Comparison of ENCODE assay signal across 14 cellular contexts in the genomic region with DNA sequence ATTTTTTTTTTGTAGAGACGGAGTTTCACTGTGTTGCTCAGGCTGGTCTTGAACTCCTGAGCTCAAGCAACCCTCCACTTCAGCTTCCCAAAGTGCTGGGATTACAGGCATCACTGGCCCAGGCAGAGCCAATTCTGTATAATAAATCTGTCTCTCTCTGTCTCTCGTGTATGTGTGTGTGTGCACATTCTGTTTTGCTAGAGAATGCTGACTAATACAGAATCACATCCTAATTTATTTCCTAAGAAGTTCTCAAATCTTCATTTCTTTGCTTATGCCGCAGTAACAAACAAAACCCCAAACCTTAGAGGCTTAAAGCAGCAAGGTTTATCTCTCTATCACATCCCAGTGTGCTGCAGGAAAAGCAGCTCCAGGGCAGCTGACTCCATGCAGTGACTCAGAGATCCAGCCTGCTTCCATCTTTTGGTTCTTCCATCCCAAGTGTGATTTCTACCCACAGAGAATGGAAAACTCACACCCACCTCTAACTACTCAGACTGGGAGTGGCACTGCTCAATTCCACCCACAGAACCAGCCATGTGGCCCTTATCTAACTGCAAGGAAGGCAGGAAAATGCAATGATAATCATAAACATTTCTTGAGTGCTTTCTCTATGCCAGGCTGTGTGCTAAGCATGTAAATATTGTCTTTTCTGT. TPM values are rescaled to one million over a fixed set of nuclear protein-coding genes. Genes with fewer than 3 reads are reported as not detected.
DNase-seq lines count a peak whose midpoint lies in the region; ATAC-seq, FAIRE-seq and TF ChIP-seq lines count a peak whose summit lies in the region.
"Had no signal": no experiment of that assay in that cellular context is flagged by ENCODE, and none has a peak within 500 bp of the region (broad histone marks: within the 10 kb centered on the region; RNA-seq: fewer than 3 reads in every experiment).

No MANE protein-coding gene starts in this region.

- no peak for ATAC-seq in GM19467 (IDR thresholded peaks at IDR 0.05; ENCODE audit: unreplicated experiment)
- ATAC-seq: GM12878 had no signal

- FAIRE-seq in HTR-8/SVneo (lab: Jason Lieb, UNC), result no peak
- FAIRE-seq: GM12878 had no signal

- TF ChIP-seq CTCF in dorsolateral prefrontal cortex (IDR thresholded peaks at IDR 0.05 in 54 of 56, conservative IDR thresholded peaks at IDR 0.05 in 2 of 56; ENCODE audit: low read depth in 1 of 56, partially characterized antibody in 56 of 56), result no peak

- peaks cover 3% of the 10 kb centered on the region for H3K4me1 Mint-ChIP-seq in activated naive CD4-positive, alpha-beta T cell treated with anti-CD3 and anti-CD28 coated beads, Interleukin-2, amount 10 ng/mL, durations not matched to agents 7 days and 5 days
- H3K4me1 Mint-ChIP-seq: activated B cell treated with CpG ODN at 0.5 μM for 24 hours had no signal

- peaks cover 5% of the 10 kb centered on the region; the same call in 1 of the 2 replicates for H3K36me3 ChIP-seq in ACC112 (ENCODE audit: insufficient read depth, low read length)
- H3K36me3 ChIP-seq: ovary, uterus had no signal

- no peaks in the 10 kb centered on the region for H3K79me2 ChIP-seq in ACC112 (ENCODE audit: control insufficient read depth, insufficient read depth, low read length, unreplicated experiment)

- H3K4me3 ChIP-seq in ACC112 (ENCODE audit: low read depth, low read length), result 0 out of 2 replicates have a peak overlapping the region, but pooled peaks have one; percentile 1
- no peak overlapping the region for H3K4me3 ChIP-seq in dorsolateral prefrontal cortex
- H3K4me3 ChIP-seq: GM12878, ovary, uterus had no signal

- H3K4me3 Mint-ChIP-seq in activated naive CD4-positive, alpha-beta T cell treated with anti-CD3 and anti-CD28 coated beads, Interleukin-2, amount 10 ng/mL, durations not matched to agents 7 days and 5 days, result no peak overlapping the region
- H3K4me3 Mint-ChIP-seq: activated B cell treated with CpG ODN at 0.5 μM for 24 hours had no signal

- peaks cover 4% of the 10 kb centered on the region for H3K36me3 Mint-ChIP-seq in activated naive CD4-positive, alpha-beta T cell treated with anti-CD3 and anti-CD28 coated beads, Interleukin-2, amount 10 ng/mL, durations not matched to agents 7 days and 5 days

- no peaks in the 10 kb centered on the region for H3K27me3 ChIP-seq in ACC112 (ENCODE audit: insufficient read depth, low read length)
- H3K27me3 ChIP-seq in dorsolateral prefrontal cortex, result no peaks in the 10 kb centered on the region
- H3K27me3 ChIP-seq: ovary, uterus had no signal

- H3K27ac ChIP-seq in ACC112 (ENCODE audit: low read depth, low read length) (peak overlapping the region; percentile 98), dorsolateral prefrontal cortex (peak overlapping the region in 50 of 59 donors; percentile 2 to 85 (median 66))
- H3K27ac ChIP-seq: ovary had no signal

- peaks cover 32% of the 10 kb centered on the region for H3K4me1 ChIP-seq in ACC112 (ENCODE audit: control insufficient read depth, insufficient read depth, low read length, unreplicated experiment)
- H3K4me1 ChIP-seq: uterus had no signal

- no peak overlapping the region for H3K27ac Mint-ChIP-seq in activated naive CD4-positive, alpha-beta T cell treated with anti-CD3 and anti-CD28 coated beads, Interleukin-2, amount 10 ng/mL, durations not matched to agents 7 days and 5 days
- H3K27ac Mint-ChIP-seq: activated B cell treated with CpG ODN at 0.5 μM for 24 hours had no signal

- DNase-seq in OCI-M1 (lab: John Stamatoyannopoulos, UW), result peak; percentile 7
- peak in 4 of 10 donors; percentile 28 to 63 (median 56) for DNase-seq in dorsolateral prefrontal cortex
- DNase-seq in occipital lobe (lab: John Stamatoyannopoulos, UW), result peak; percentile 63
- no peak for DNase-seq in HTR-8/SVneo (ENCODE audit: insufficient read length, low spot score)
- DNase-seq in NK-92 treated with Interleukin-12 subunit alpha and Interleukin-12 subunit beta, amount 100 ng/mL, for 24 hours (lab: John Stamatoyannopoulos, UW), result no peak
- DNase-seq in activated naive CD4-positive, alpha-beta T cell treated with anti-CD3 and anti-CD28 coated beads, Interleukin-2, amount 10 ng/mL, durations not matched to agents 7 days and 5 days, result no peak
- DNase-seq: activated B cell treated with CpG ODN at 0.5 μM for 24 hours, mesendoderm, NCI-H1105 had no signal

- CTCF ChIA-PET in activated naive CD4-positive, alpha-beta T cell treated with anti-CD3 and anti-CD28 coated beads, Interleukin-2, amount 10 ng/mL, durations not matched to agents 7 days and 5 days (lab: Charles Lee), result interaction anchor here (0.8 to 2.1 kb wide), 3 partner anchors 9 to 207 kb away, joined by 3 to 9 read pairs (median 5); no protein-coding TSS in a partner anchor

- H3K27me3 Mint-ChIP-seq in activated naive CD4-positive, alpha-beta T cell treated with anti-CD3 and anti-CD28 coated beads, Interleukin-2, amount 10 ng/mL, durations not matched to agents 7 days and 5 days, result no peaks in the 10 kb centered on the region

- H2AFZ ChIP-seq in ACC112 (ENCODE audit: low read length, unreplicated experiment), result no peak overlapping the region

- H3K9me3 Mint-ChIP-seq in activated naive CD4-positive, alpha-beta T cell treated with anti-CD3 and anti-CD28 coated beads, Interleukin-2, amount 10 ng/mL, durations not matched to agents 7 days and 5 days, result no peaks in the 10 kb centered on the region
- H3K9me3 Mint-ChIP-seq: activated B cell treated with CpG ODN at 0.5 μM for 24 hours had no signal

- intact Hi-C loops in dorsolateral prefrontal cortex (cut with DNase I), result loop anchor here in 1 of 2 donors (10.0 kb wide), 1 partner anchor 161 kb away; no protein-coding TSS in a partner anchor

RNA-seq across cellular contexts. Expression of a gene that starts 35.1 kb away (rescaled TPM):
- total RNA-seq in dorsolateral prefrontal cortex (10 to 100 TPM in 46 of 120 experiments, 1 to 10 TPM in 74; 1.3 to 19.6 (median 9.1) TPM), occipital lobe (3.1 TPM)
- total RNA-seq: activated B cell treated with CpG ODN at 0.5 μM for 24 hours, GM12878 had no signal

RNA-seq across cellular contexts. Expression of a gene that starts 43.6 kb away (rescaled TPM):
- total RNA-seq in dorsolateral prefrontal cortex (10 to 100 TPM; 23.9 to 53.9 (median 37.5) TPM), occipital lobe (27.6 TPM)

RNA-seq across cellular contexts. Expression of a gene that starts 43.7 kb away (rescaled TPM):
- 100 to 1,000 TPM in 29 of 120 experiments, 10 to 100 TPM in 91; 73.7 to 125 (median 93.7) TPM for total RNA-seq in dorsolateral prefrontal cortex
- total RNA-seq in occipital lobe, result 25.1 TPM

Comparison
In these comparisons a context has a peak if more than half of its experiments do, and no peak if none do; other contexts are left out.
1. DNase-seq: peak in OCI-M1 (single experiment) and occipital lobe (single experiment); none in HTR-8/SVneo (single experiment), NK-92 treated with Interleukin-12 subunit alpha and Interleukin-12 subunit beta, amount 100 ng/mL, for 24 hours (single experiment) and activated naive CD4-positive, alpha-beta T cell treated with anti-CD3 and anti-CD28 coated beads, Interleukin-2, amount 10 ng/mL, durations not matched to agents 7 days and 5 days (single experiment).